ENCODE assay signal across 1 cellular context in the genomic region with DNA sequence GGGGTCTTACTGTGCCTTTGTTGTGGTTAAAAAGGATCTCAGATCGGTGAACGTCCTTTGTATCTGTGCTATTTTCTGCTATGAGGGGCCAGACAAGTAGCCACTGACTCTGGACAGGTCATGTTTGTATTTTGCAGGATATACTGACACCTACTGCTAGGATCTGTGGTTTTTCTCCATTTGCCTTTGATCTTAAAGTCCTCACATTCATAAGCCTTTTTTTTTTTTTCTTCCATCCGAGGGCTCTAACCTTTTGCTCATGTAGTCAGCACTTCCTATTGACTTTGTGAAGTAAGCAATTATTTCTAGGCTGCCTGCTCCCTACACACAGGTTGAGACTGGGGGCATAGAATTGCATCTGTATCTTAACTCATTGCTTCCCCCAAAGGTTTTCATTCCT.
TF ChIP-seq lines count a peak whose summit lies in the region.

No MANE protein-coding gene starts in this region.

TF ChIP-seq in HepG2, 621 proteins besides CTCF, POLR2A, EP300 and RAD21 (continued from another document):
- TF ChIP-seq, protein P1, sequence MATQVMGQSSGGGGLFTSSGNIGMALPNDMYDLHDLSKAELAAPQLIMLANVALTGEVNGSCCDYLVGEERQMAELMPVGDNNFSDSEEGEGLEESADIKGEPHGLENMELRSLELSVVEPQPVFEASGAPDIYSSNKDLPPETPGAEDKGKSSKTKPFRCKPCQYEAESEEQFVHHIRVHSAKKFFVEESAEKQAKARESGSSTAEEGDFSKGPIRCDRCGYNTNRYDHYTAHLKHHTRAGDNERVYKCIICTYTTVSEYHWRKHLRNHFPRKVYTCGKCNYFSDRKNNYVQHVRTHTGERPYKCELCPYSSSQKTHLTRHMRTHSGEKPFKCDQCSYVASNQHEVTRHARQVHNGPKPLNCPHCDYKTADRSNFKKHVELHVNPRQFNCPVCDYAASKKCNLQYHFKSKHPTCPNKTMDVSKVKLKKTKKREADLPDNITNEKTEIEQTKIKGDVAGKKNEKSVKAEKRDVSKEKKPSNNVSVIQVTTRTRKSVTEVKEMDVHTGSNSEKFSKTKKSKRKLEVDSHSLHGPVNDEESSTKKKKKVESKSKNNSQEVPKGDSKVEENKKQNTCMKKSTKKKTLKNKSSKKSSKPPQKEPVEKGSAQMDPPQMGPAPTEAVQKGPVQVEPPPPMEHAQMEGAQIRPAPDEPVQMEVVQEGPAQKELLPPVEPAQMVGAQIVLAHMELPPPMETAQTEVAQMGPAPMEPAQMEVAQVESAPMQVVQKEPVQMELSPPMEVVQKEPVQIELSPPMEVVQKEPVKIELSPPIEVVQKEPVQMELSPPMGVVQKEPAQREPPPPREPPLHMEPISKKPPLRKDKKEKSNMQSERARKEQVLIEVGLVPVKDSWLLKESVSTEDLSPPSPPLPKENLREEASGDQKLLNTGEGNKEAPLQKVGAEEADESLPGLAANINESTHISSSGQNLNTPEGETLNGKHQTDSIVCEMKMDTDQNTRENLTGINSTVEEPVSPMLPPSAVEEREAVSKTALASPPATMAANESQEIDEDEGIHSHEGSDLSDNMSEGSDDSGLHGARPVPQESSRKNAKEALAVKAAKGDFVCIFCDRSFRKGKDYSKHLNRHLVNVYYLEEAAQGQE (IDR thresholded peaks at IDR 0.05; ENCODE audit: borderline replicate concordance in 1 of 2, low read depth in 1 of 2, low read length in 2 of 2) = no peak
- TF ChIP-seq, protein P2, sequence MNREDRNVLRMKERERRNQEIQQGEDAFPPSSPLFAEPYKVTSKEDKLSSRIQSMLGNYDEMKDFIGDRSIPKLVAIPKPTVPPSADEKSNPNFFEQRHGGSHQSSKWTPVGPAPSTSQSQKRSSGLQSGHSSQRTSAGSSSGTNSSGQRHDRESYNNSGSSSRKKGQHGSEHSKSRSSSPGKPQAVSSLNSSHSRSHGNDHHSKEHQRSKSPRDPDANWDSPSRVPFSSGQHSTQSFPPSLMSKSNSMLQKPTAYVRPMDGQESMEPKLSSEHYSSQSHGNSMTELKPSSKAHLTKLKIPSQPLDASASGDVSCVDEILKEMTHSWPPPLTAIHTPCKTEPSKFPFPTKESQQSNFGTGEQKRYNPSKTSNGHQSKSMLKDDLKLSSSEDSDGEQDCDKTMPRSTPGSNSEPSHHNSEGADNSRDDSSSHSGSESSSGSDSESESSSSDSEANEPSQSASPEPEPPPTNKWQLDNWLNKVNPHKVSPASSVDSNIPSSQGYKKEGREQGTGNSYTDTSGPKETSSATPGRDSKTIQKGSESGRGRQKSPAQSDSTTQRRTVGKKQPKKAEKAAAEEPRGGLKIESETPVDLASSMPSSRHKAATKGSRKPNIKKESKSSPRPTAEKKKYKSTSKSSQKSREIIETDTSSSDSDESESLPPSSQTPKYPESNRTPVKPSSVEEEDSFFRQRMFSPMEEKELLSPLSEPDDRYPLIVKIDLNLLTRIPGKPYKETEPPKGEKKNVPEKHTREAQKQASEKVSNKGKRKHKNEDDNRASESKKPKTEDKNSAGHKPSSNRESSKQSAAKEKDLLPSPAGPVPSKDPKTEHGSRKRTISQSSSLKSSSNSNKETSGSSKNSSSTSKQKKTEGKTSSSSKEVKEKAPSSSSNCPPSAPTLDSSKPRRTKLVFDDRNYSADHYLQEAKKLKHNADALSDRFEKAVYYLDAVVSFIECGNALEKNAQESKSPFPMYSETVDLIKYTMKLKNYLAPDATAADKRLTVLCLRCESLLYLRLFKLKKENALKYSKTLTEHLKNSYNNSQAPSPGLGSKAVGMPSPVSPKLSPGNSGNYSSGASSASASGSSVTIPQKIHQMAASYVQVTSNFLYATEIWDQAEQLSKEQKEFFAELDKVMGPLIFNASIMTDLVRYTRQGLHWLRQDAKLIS (CRISPR knock-in tag; IDR thresholded peaks at IDR 0.05) = no peak
- TF ChIP-seq RBM39 (IDR thresholded peaks at IDR 0.05; ENCODE audit: low read depth, low read length, poor library complexity, severe bottlenecking) (no peak), EEA1 (CRISPR knock-in tag; IDR thresholded peaks at IDR 0.05; ENCODE audit: borderline replicate concordance) (no peak), ZNF570 (CRISPR knock-in tag; IDR thresholded peaks at IDR 0.05; ENCODE audit: borderline replicate concordance) (no peak), NBN (conservative IDR thresholded peaks at IDR 0.05) (no peak), ZFP41 (CRISPR knock-in tag; IDR thresholded peaks at IDR 0.05; ENCODE audit: borderline replicate concordance) (no peak)
TF ChIP-seq in HepG2: peak in this region for 7.
